ENCODE assay signal across 17 cellular contexts in genomic region chr6:12383448-12383847, GRCh38.
A peak's percentile ranks its signal among the peaks of the same experiment; 100 is the strongest.
DNase-seq lines count a peak whose midpoint lies in the region; ATAC-seq and TF ChIP-seq lines count a peak whose summit lies in the region.
"Had no signal": no experiment of that assay in that cellular context is flagged by ENCODE, and none has a peak within 500 bp of the region (broad histone marks: within the 10 kb centered on the region; RNA-seq: fewer than 3 reads in every experiment).

No MANE protein-coding gene starts in this region.

- no peak for TF ChIP-seq CTCF in GM13977 (IDR thresholded peaks at IDR 0.05; ENCODE audit: extremely low read depth, insufficient read depth, missing control alignments)

- H3K27me3 ChIP-seq in HAP-1 (ENCODE audit: low read depth): no peaks in the 10 kb centered on the region
- H3K27me3 ChIP-seq in H7 (ENCODE audit: control insufficient read depth, insufficient read depth, low read length): no peaks in the 10 kb centered on the region
- H3K27me3 ChIP-seq: brain microvascular endothelial cell, heart right ventricle had no signal

- no peaks in the 10 kb centered on the region for H3K4me1 ChIP-seq in HAP-1
- H3K4me1 ChIP-seq: heart right ventricle had no signal

- DNase-seq in GM13977 (ENCODE audit: low spot score) (peak; percentile 46), HAP-1 (ENCODE audit: low spot score in 2 of 2) (no peak), H7 (no peak)
- DNase-seq: brain microvascular endothelial cell, DND-41, heart right ventricle, left ventricle myocardium inferior, NCI-H1417 treated with DMSO at 0.1 percent for 48 hours, nephron progenitor cell had no signal

- H3K36me3 ChIP-seq in HAP-1 (replicated peaks) (no peaks in the 10 kb centered on the region), H7 (replicated peaks; ENCODE audit: control insufficient read depth, insufficient read depth, low read length) (no peaks in the 10 kb centered on the region)
- H3K36me3 ChIP-seq: brain microvascular endothelial cell, heart right ventricle, left ventricle myocardium inferior had no signal

- H3K4me3 ChIP-seq in HAP-1 (no peak overlapping the region), H7 (ENCODE audit: insufficient read depth, low read depth, low read length) (no peak overlapping the region)
- H3K4me3 ChIP-seq: heart right ventricle, left ventricle myocardium inferior, smooth muscle cell had no signal

- in situ Hi-C loops in GM13977 (cut with MboI; ENCODE audit: low pct_unique_long_range_greater_than_20kb, low sequenced_read_pairs, unreplicated experiment) (no loop called here), HAP-1 (cut with MboI; ENCODE audit: low sequenced_read_pairs) (no loop called here)

- ATAC-seq in GM19395 (IDR thresholded peaks at IDR 0.05; ENCODE audit: unreplicated experiment) (peak; percentile 96), HG02759 (IDR thresholded peaks at IDR 0.05; ENCODE audit: unreplicated experiment) (peak; percentile 86), HG03469 (IDR thresholded peaks at IDR 0.05; ENCODE audit: unreplicated experiment) (peak; percentile 52), GM21367 (IDR thresholded peaks at IDR 0.05; ENCODE audit: unreplicated experiment) (no peak), GM19455 (IDR thresholded peaks at IDR 0.05; ENCODE audit: unreplicated experiment) (no peak)
- ATAC-seq: activated CD4-positive, CD25-positive, alpha-beta regulatory T cell treated with anti-CD3 and anti-CD28 coated beads, Interleukin-2, amount 50 U/mL, for 24 hours; HepG2 had no signal

- H3K9me3 ChIP-seq in HAP-1: no peaks in the 10 kb centered on the region

Comparison
In these comparisons a context has a peak if more than half of its experiments do, and no peak if none do; other contexts are left out.
1. ATAC-seq: peak in GM19395 (single experiment), HG02759 (single experiment) and HG03469 (single experiment); none in GM21367 (single experiment) and GM19455 (single experiment).